In the genomic region with DNA sequence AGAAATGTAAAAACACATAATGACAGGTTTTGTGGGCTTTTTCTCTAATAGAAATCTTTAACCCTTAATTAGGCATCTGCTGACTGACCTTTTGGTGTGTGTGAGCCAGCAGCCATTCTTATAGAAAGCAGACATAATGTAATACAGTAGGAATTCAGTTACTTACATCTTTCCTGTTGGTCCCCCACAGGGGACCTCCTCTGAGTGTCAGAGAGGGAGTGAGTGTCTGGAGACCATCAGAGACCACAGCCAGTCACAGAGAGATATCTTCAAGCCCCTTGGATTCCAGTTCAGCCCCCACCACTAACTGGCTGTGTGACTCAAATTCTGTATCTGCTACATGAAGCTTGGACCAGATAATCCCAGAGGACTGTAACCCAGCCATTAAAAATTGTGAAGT, we compare ENCODE assay signal across 25 cellular contexts. TPM values are rescaled to one million over a fixed set of nuclear protein-coding genes. Genes with fewer than 3 reads are reported as not detected.
A peak's percentile ranks its signal among the peaks of the same experiment; 100 is the strongest.
DNase-seq lines count a peak whose midpoint lies in the region; ATAC-seq and TF ChIP-seq lines count a peak whose summit lies in the region.
"Had no signal": no experiment of that assay in that cellular context is flagged by ENCODE, and none has a peak within 500 bp of the region (broad histone marks: within the 10 kb centered on the region; RNA-seq: fewer than 3 reads in every experiment).

No MANE protein-coding gene starts in this region.

- H4K91ac ChIP-seq in IMR-90 (ENCODE audit: insufficient read depth, low read depth, low read length) = peak overlapping the region; percentile 99

- peak overlapping the region; percentile 99 for H3K4ac ChIP-seq in IMR-90 (ENCODE audit: low read depth, low read length)

- peak overlapping the region; percentile 93; the same call in 1 of the 2 replicates for H3K14ac ChIP-seq in IMR-90 (replicated peaks; ENCODE audit: low read depth, low read length)

- no peaks in the 10 kb centered on the region for H3K4me1 Mint-ChIP-seq in activated CD8-positive, alpha-beta T cell treated with anti-CD3 and anti-CD28 coated beads, Interleukin-2, amount 10 ng/mL, durations not matched to agents 7 days and 5 days (ENCODE audit: low read depth)
- no peaks in the 10 kb centered on the region for H3K4me1 Mint-ChIP-seq in MCF 10A (ENCODE audit: insufficient read depth, unreplicated experiment)
- H3K4me1 Mint-ChIP-seq: central memory CD8-positive, alpha-beta T cell had no signal

- peak overlapping the region; percentile 96; the same call in 1 of the 2 replicates for H3K23ac ChIP-seq in IMR-90 (ENCODE audit: low read depth, low read length)

- H3K9me3 Mint-ChIP-seq in activated CD8-positive, alpha-beta T cell treated with anti-CD3 and anti-CD28 coated beads, Interleukin-2, amount 10 ng/mL, durations not matched to agents 7 days and 5 days (ENCODE audit: insufficient read depth) = no peaks in the 10 kb centered on the region
- H3K9me3 Mint-ChIP-seq in MCF 10A (ENCODE audit: unreplicated experiment) = no peaks in the 10 kb centered on the region
- H3K9me3 Mint-ChIP-seq: central memory CD8-positive, alpha-beta T cell; T-helper 1 cell treated with Interleukin-12 subunit alpha and Interleukin-12 subunit beta and Interleukin-4 antibody, amounts not matched to agents 30 μg/mL and 1 μg/mL, for 36 hours had no signal

- no peaks in the 10 kb centered on the region for H3K9me3 ChIP-seq in IMR-90 (ENCODE audit: control insufficient read depth, insufficient read depth, low read length)
- H3K9me3 ChIP-seq: SJSA1 had no signal

- H2AK9ac ChIP-seq in IMR-90 (replicated peaks; ENCODE audit: low read depth, low read length, poor library complexity) = no peak overlapping the region

- TF ChIP-seq RAD21 in IMR-90 (IDR thresholded peaks at IDR 0.05; ENCODE audit: low read length) = no peak

- H2BK120ac ChIP-seq in IMR-90 (ENCODE audit: low read depth, low read length) = peak overlapping the region; percentile 98

- H3K9me1 ChIP-seq in IMR-90 (ENCODE audit: insufficient read depth, low read length) = peaks cover 5% of the 10 kb centered on the region; the same call in 1 of the 2 replicates

- peak overlapping the region; percentile 47 for H3K4me2 ChIP-seq in IMR-90 (ENCODE audit: low read depth, low read length)
- H3K4me2 ChIP-seq: KMS-11 had no signal

- no peak overlapping the region; the same call in 1 of the 2 replicates for H2AK5ac ChIP-seq in IMR-90 (ENCODE audit: low read depth, low read length)

- peak overlapping the region; percentile 100 for H2BK20ac ChIP-seq in IMR-90 (ENCODE audit: low read depth, low read length)

- H4K20me1 ChIP-seq in IMR-90 (ENCODE audit: insufficient read depth, low read length) = no peaks in the 10 kb centered on the region

- H2BK5ac ChIP-seq in IMR-90 (ENCODE audit: low read depth, low read length, poor library complexity, severe bottlenecking) = peak overlapping the region; percentile 100

- H3K36me3 Mint-ChIP-seq in activated CD8-positive, alpha-beta T cell treated with anti-CD3 and anti-CD28 coated beads, Interleukin-2, amount 10 ng/mL, durations not matched to agents 7 days and 5 days (ENCODE audit: low read depth) = no peaks in the 10 kb centered on the region
- peaks cover 6% of the 10 kb centered on the region for H3K36me3 Mint-ChIP-seq in MCF 10A (ENCODE audit: insufficient read depth, unreplicated experiment)
- H3K36me3 Mint-ChIP-seq: natural killer cell treated with Interleukin-12 subunit alpha and Interleukin-12 subunit beta and Interleukin-15 and Interleukin-18, amount 100 ng/mL, for 72 hours had no signal

- in situ Hi-C loops in IMR-90 (cut with MboI; ENCODE audit: low sequenced_read_pairs) = no loop called here
- in situ Hi-C loops in brain microvascular endothelial cell (cut with HindIII; ENCODE audit: low pct_ligation_motif_present, low sequenced_read_pairs) = no loop called here

- peak overlapping the region; percentile 98 for H2BK15ac ChIP-seq in IMR-90 (ENCODE audit: low read depth, low read length)

- H3K27ac Mint-ChIP-seq in activated CD8-positive, alpha-beta T cell treated with anti-CD3 and anti-CD28 coated beads, Interleukin-2, amount 10 ng/mL, durations not matched to agents 7 days and 5 days = no peak overlapping the region
- no peak overlapping the region for H3K27ac Mint-ChIP-seq in MCF 10A (ENCODE audit: low read depth, unreplicated experiment)
- H3K27ac Mint-ChIP-seq: natural killer cell treated with Interleukin-12 subunit alpha and Interleukin-12 subunit beta and Interleukin-15 and Interleukin-18, amount 100 ng/mL, for 72 hours; T-helper 1 cell treated with Interleukin-12 subunit alpha and Interleukin-12 subunit beta and Interleukin-4 antibody, amounts not matched to agents 30 μg/mL and 1 μg/mL, for 36 hours had no signal

- POLR2A ChIA-PET in IMR-90 (lab: Charles Lee; ENCODE audit: unreplicated experiment) = no interaction called here
- POLR2A ChIA-PET in activated CD8-positive, alpha-beta T cell treated with anti-CD3 and anti-CD28 coated beads, Interleukin-2, amount 10 ng/mL, durations not matched to agents 7 days and 5 days (lab: Charles Lee) = no interaction called here
- POLR2A ChIA-PET in MCF 10A (lab: Yijun Ruan, JAX) = no interaction called here

- dilution Hi-C loops in IMR-90 (cut with HindIII; ENCODE audit: low sequenced_read_pairs, unreplicated experiment) = no loop called here

- BruUV-seq in IMR-90 (replicated peaks; lab: Mats Ljungman, UMichigan) = no TSS peak
- no TSS peak for BruUV-seq in MCF 10A (replicated peaks; lab: Mats Ljungman, UMichigan)

- no peak overlapping the region for H3K4me3 ChIP-seq in IMR-90 (ENCODE audit: insufficient read depth, low read depth, low read length)
- no peak overlapping the region for H3K4me3 ChIP-seq in brain microvascular endothelial cell (ENCODE audit: low read depth, low read length)
- H3K4me3 ChIP-seq: SJSA1 had no signal

- peaks cover 23% of the 10 kb centered on the region for H3K4me1 ChIP-seq in IMR-90 (ENCODE audit: control insufficient read depth, insufficient read depth, low read length)
- H3K4me1 ChIP-seq: parathyroid adenoma had no signal

- intact Hi-C loops in IMR-90 (cut with micrococcal nuclease) (loop anchor here (5.0 kb wide), 1 partner anchor 114 kb away; no protein-coding TSS in a partner anchor), MCF 10A (cut with micrococcal nuclease) (no loop called here)

- CTCF ChIA-PET in IMR-90 (lab: Yijun Ruan, JAX) (interaction anchor here (0.6 kb wide), 1 partner anchor 200 kb away, joined by 3 read pairs; no protein-coding TSS in a partner anchor), MCF 10A (lab: Yijun Ruan, JAX) (no interaction called here)
- CTCF ChIA-PET in activated CD8-positive, alpha-beta T cell treated with anti-CD3 and anti-CD28 coated beads, Interleukin-2, amount 10 ng/mL, durations not matched to agents 7 days and 5 days (lab: Charles Lee) = no interaction called here

- H3K36me3 ChIP-seq in IMR-90 (ENCODE audit: control insufficient read depth, insufficient read depth, low read length) = peaks cover 2% of the 10 kb centered on the region; the same call in 1 of the 2 replicates
- H3K36me3 ChIP-seq in brain microvascular endothelial cell (replicated peaks) = no peaks in the 10 kb centered on the region
- H3K36me3 ChIP-seq: SJSA1 had no signal

- ATAC-seq in IMR-90 (ENCODE audit: low read depth) = no peak; the same call in 1 of the 2 replicates
- no peak for ATAC-seq in activated CD8-positive, alpha-beta T cell treated with anti-CD3 and anti-CD28 coated beads, Interleukin-2, amount 10 ng/mL, durations not matched to agents 7 days and 5 days
- ATAC-seq: left ventricle myocardium superior; natural killer cell treated with Interleukin-12 subunit alpha and Interleukin-12 subunit beta and Interleukin-15 and Interleukin-18, amount 100 ng/mL, for 72 hours; right cardiac atrium had no signal

- peak overlapping the region; percentile 82 for H3K27ac ChIP-seq in IMR-90 (ENCODE audit: insufficient read depth, low read length)
- peak overlapping the region; percentile 45 for H3K27ac ChIP-seq in brain microvascular endothelial cell
- peak overlapping the region; percentile 79 for H3K27ac ChIP-seq in substantia nigra (ENCODE audit: low read depth, low read length, poor library complexity, severe bottlenecking)
- H3K27ac ChIP-seq: C4-2B, KMS-11, parathyroid adenoma, SJSA1 had no signal

- H3K79me1 ChIP-seq in IMR-90 (ENCODE audit: low read depth in 1 of 2, low read length in 2 of 2) = peaks cover 0 to 15% of the 10 kb centered on the region in 2 experiments; a peak in 2 of 4 replicates

- H3K18ac ChIP-seq in IMR-90 (ENCODE audit: low read depth, low read length) = peak overlapping the region; percentile 97

- H3K4me3 Mint-ChIP-seq in activated CD8-positive, alpha-beta T cell treated with anti-CD3 and anti-CD28 coated beads, Interleukin-2, amount 10 ng/mL, durations not matched to agents 7 days and 5 days = no peak overlapping the region
- no peak overlapping the region for H3K4me3 Mint-ChIP-seq in MCF 10A (ENCODE audit: unreplicated experiment)
- H3K4me3 Mint-ChIP-seq: central memory CD8-positive, alpha-beta T cell; natural killer cell treated with Interleukin-12 subunit alpha and Interleukin-12 subunit beta and Interleukin-15 and Interleukin-18, amount 100 ng/mL, for 72 hours; T-helper 1 cell treated with Interleukin-12 subunit alpha and Interleukin-12 subunit beta and Interleukin-4 antibody, amounts not matched to agents 30 μg/mL and 1 μg/mL, for 36 hours had no signal

- H4K5ac ChIP-seq in IMR-90 (ENCODE audit: low read depth, low read length) = peak overlapping the region; percentile 71; the same call in 1 of the 2 replicates

- TF ChIP-seq CTCF in IMR-90 (conservative IDR thresholded peaks at IDR 0.05; ENCODE audit: low read depth, low read length) (no peak), brain microvascular endothelial cell (IDR thresholded peaks at IDR 0.05; ENCODE audit: low read depth, low read length, missing control alignments) (no peak), MCF 10A (IDR thresholded peaks at IDR 0.05; ENCODE audit: unreplicated experiment) (no peak)

- H4K8ac ChIP-seq in IMR-90 (ENCODE audit: low read depth in 2 of 2, low read length in 2 of 2) = peak overlapping the region; percentile 79 to 99

- peak overlapping the region; percentile 15 for H3K9ac ChIP-seq in IMR-90 (ENCODE audit: low read depth, low read length)
- H3K9ac ChIP-seq: KMS-11, parathyroid adenoma had no signal

- no peak for TF ChIP-seq POLR2A in IMR-90 (IDR thresholded peaks at IDR 0.05; ENCODE audit: low read depth, low read length)

- no peak overlapping the region for H2AFZ ChIP-seq in IMR-90 (replicated peaks; ENCODE audit: low read length, poor library complexity)
- H2AFZ ChIP-seq: parathyroid adenoma had no signal

- peak; percentile 52 for DNase-seq in IMR-90
- peak; percentile 57 for DNase-seq in brain microvascular endothelial cell
- DNase-seq in iris pigment epithelial cell (ENCODE audit: low read depth) = peak; percentile 68
- DNase-seq in substantia nigra (lab: John Stamatoyannopoulos, UW) = no peak
- no peak for DNase-seq in activated CD8-positive, alpha-beta T cell treated with anti-CD3 and anti-CD28 coated beads, Interleukin-2, amount 10 ng/mL, durations not matched to agents 7 days and 5 days
- no peak for DNase-seq in MCF 10A (ENCODE audit: unreplicated experiment)
- DNase-seq in activated CD8-positive, alpha-beta memory T cell treated with anti-CD3 and anti-CD28 coated beads, Interleukin-2, amount 50 U/mL, for 48 hours = no peak
- DNase-seq: activated naive CD4-positive, alpha-beta T cell treated with Interleukin-2 at 50 U/mL for 16 hours; activated T-cell treated with anti-CD3 and anti-CD28 coated beads, Interleukin-2, amount 50 U/mL, for 48 hours; left ventricle myocardium superior; NCI-H1436; NCI-H2107; NCI-H510A treated with DMSO at 0.1 percent for 48 hours; right cardiac atrium; stimulated activated CD4-positive, alpha-beta T cell treated with anti-CD3 and anti-CD28 coated beads, Interleukin-12 subunit alpha, Interleukin-12 subunit beta, amount 100 ng/mL, for 4 hours; stimulated activated CD4-positive, alpha-beta T cell treated with anti-CD3 and anti-CD28 coated beads, Interleukin-4, amount 100 ng/mL, for 24 hours; stimulated activated naive CD4-positive, alpha-beta T cell had no signal

- no peaks in the 10 kb centered on the region for H3K27me3 ChIP-seq in IMR-90 (ENCODE audit: control insufficient read depth, insufficient read depth, low read length)
- H3K27me3 ChIP-seq in brain microvascular endothelial cell (replicated peaks) = no peaks in the 10 kb centered on the region

- H3K27me3 Mint-ChIP-seq in activated CD8-positive, alpha-beta T cell treated with anti-CD3 and anti-CD28 coated beads, Interleukin-2, amount 10 ng/mL, durations not matched to agents 7 days and 5 days (ENCODE audit: low read depth) = peaks cover 6% of the 10 kb centered on the region
- peaks cover 12% of the 10 kb centered on the region for H3K27me3 Mint-ChIP-seq in MCF 10A (ENCODE audit: insufficient read depth, unreplicated experiment)

- peak overlapping the region; percentile 90 for H3K56ac ChIP-seq in IMR-90 (ENCODE audit: extremely low read depth, insufficient read depth, low read length)

RNA-seq across cellular contexts. Expression of a gene that starts 4.2 kb away (rescaled TPM):
- total RNA-seq in IMR-90 (2012; rRNA removed) (7.2 and 10.2 TPM in 2 replicates), MCF 10A (2022) (0.15 and 0.91 TPM in 2 replicates)
- 3.2 and 4.7 TPM in 2 replicates for polyA plus RNA-seq in IMR-90 (2012; rRNA removed)
- polyA plus RNA-seq in IMR-90 (2012; cell fraction: cytosol; rRNA removed) = 1.4 and 1.9 TPM in 2 replicates
- polyA plus RNA-seq in IMR-90 (2012; cell fraction: nucleus; rRNA removed; ENCODE audit: low replicate concordance) = 1.1 and 6.1 TPM in 2 replicates
- total RNA-seq in activated CD8-positive, alpha-beta T cell treated with anti-CD3 and anti-CD28 coated beads, Interleukin-2, amount 10 ng/mL, durations not matched to agents 7 days and 5 days = not detected
- total RNA-seq: mononuclear cell; natural killer cell treated with Interleukin-12 subunit alpha and Interleukin-12 subunit beta and Interleukin-15 and Interleukin-18, amount 100 ng/mL, for 72 hours had no signal

Comparison
In these comparisons a context has a peak if more than half of its experiments do, and no peak if none do; other contexts are left out.
1. DNase-seq: peak in IMR-90 (single experiment), brain microvascular endothelial cell (single experiment) and iris pigment epithelial cell (single experiment); none in substantia nigra (0 of 49), activated CD8-positive, alpha-beta T cell treated with anti-CD3 and anti-CD28 coated beads, Interleukin-2, amount 10 ng/mL, durations not matched to agents 7 days and 5 days (single experiment), MCF 10A (single experiment) and activated CD8-positive, alpha-beta memory T cell treated with anti-CD3 and anti-CD28 coated beads, Interleukin-2, amount 50 U/mL, for 48 hours (single experiment).
2. Peak in every context shown above with its lines, with median percentiles within 50 percentile points of each other: H3K27ac ChIP-seq.